20 cellular contexts compared by ENCODE assay signal in the genomic region with DNA sequence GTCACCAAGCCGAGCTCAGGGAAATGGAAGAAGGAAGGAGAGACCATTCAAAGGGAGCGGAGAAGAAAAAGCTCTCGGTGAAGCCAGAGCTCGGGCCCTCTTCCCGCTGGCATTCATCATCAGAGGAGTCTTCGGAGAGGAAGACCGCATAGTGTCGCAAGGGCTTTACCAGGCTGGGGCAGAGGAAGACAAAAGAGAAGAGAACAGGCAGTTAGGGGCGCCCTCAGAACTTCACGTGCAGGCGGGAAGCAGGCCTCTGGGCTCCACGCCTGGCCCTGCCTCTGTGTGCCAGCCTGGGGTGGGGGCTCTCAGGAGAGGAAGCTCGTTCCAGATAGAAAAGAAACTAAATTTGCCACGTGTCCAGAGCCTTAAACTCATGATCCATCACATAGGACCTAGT. TPM values are rescaled to one million over a fixed set of nuclear protein-coding genes. Genes with fewer than 3 reads are reported as not detected.
"Had no signal": no experiment of that assay in that cellular context is flagged by ENCODE, and none has a peak within 500 bp of the region (broad histone marks: within the 10 kb centered on the region; RNA-seq: fewer than 3 reads in every experiment).

No MANE protein-coding gene starts in this region.

- H3K36me3 Mint-ChIP-seq: activated naive CD8-positive, alpha-beta T cell treated with anti-CD3 and anti-CD28 coated beads, Interleukin-2, amount 10 ng/mL, durations not matched to agents 7 days and 5 days had no signal

- DNase-seq: activated CD4-positive, alpha-beta T cell treated with anti-CD3 and anti-CD28 coated beads, Interleukin-2, amount 10 ng/mL, durations not matched to agents 24 days and 14 days; activated CD8-positive, alpha-beta T cell treated with anti-CD3 and anti-CD28 coated beads for 36 hours; activated naive CD4-positive, alpha-beta T cell treated with Interleukin-2 at 50 U/mL for 16 hours; activated naive CD8-positive, alpha-beta T cell treated with anti-CD3 and anti-CD28 coated beads, Interleukin-2, amount 10 ng/mL, durations not matched to agents 7 days and 5 days; activated T-cell treated with anti-CD3 and anti-CD28 coated beads, Interleukin-2, amount 50 U/mL, for 1 hour; colonic mucosa; gastrocnemius medialis; head of caudate nucleus; kidney; stimulated activated CD4-positive, alpha-beta T cell treated with anti-CD3 and anti-CD28 coated beads, Interleukin-2, amount 100 ng/mL, for 48 hours; stimulated activated naive CD8-positive, alpha-beta T cell treated with anti-CD3 and anti-CD28 coated beads, Interleukin-15, amount 100 ng/mL, for 72 hours; T1000; trophoblast cell had no signal

- H3K4me3 Mint-ChIP-seq: activated CD4-positive, alpha-beta T cell treated with anti-CD3 and anti-CD28 coated beads, Interleukin-2, amount 10 ng/mL, durations not matched to agents 24 days and 14 days; activated CD8-positive, alpha-beta T cell treated with anti-CD3 and anti-CD28 coated beads for 36 hours; activated naive CD8-positive, alpha-beta T cell treated with anti-CD3 and anti-CD28 coated beads, Interleukin-2, amount 10 ng/mL, durations not matched to agents 7 days and 5 days; activated T-helper 17 cell treated with anti-CD3 and anti-CD28 coated beads, Interleukin-2, amount 50 U/mL, for 72 hours; central memory CD8-positive, alpha-beta T cell; stimulated activated naive CD8-positive, alpha-beta T cell treated with anti-CD3 and anti-CD28 coated beads, Interleukin-15, amount 100 ng/mL, for 72 hours had no signal

- H3K4me3 ChIP-seq: colonic mucosa, gastrocnemius medialis, prostate gland had no signal

- H3K27ac Mint-ChIP-seq: activated CD4-positive, alpha-beta T cell treated with anti-CD3 and anti-CD28 coated beads, Interleukin-2, amount 10 ng/mL, durations not matched to agents 24 days and 14 days; activated CD8-positive, alpha-beta T cell treated with anti-CD3 and anti-CD28 coated beads for 36 hours; activated naive CD8-positive, alpha-beta T cell treated with anti-CD3 and anti-CD28 coated beads, Interleukin-2, amount 10 ng/mL, durations not matched to agents 7 days and 5 days; activated T-helper 17 cell treated with anti-CD3 and anti-CD28 coated beads, Interleukin-2, amount 50 U/mL, for 72 hours; stimulated activated naive CD8-positive, alpha-beta T cell treated with anti-CD3 and anti-CD28 coated beads, Interleukin-15, amount 100 ng/mL, for 72 hours had no signal

- H3K4me1 ChIP-seq: colonic mucosa, gastrocnemius medialis, prostate gland had no signal

- H3K4me1 Mint-ChIP-seq: activated CD4-positive, alpha-beta T cell treated with anti-CD3 and anti-CD28 coated beads, Interleukin-2, amount 10 ng/mL, durations not matched to agents 24 days and 14 days; activated T-helper 17 cell treated with anti-CD3 and anti-CD28 coated beads, Interleukin-2, amount 50 U/mL, for 72 hours; central memory CD8-positive, alpha-beta T cell; stimulated activated naive CD8-positive, alpha-beta T cell treated with anti-CD3 and anti-CD28 coated beads, Interleukin-15, amount 100 ng/mL, for 72 hours had no signal

- H3K36me3 ChIP-seq: colonic mucosa, gastrocnemius medialis, prostate gland had no signal

- H3K27me3 ChIP-seq: colonic mucosa, gastrocnemius medialis had no signal

- H3K9me3 ChIP-seq: colonic mucosa, gastrocnemius medialis, prostate gland had no signal

- H3K27ac ChIP-seq: colonic mucosa, gastrocnemius medialis, prostate gland had no signal

- H3K9me3 Mint-ChIP-seq: activated CD4-positive, alpha-beta T cell treated with anti-CD3 and anti-CD28 coated beads, Interleukin-2, amount 10 ng/mL, durations not matched to agents 24 days and 14 days; activated CD8-positive, alpha-beta T cell treated with anti-CD3 and anti-CD28 coated beads for 36 hours; activated naive CD8-positive, alpha-beta T cell treated with anti-CD3 and anti-CD28 coated beads, Interleukin-2, amount 10 ng/mL, durations not matched to agents 7 days and 5 days; activated T-helper 17 cell treated with anti-CD3 and anti-CD28 coated beads, Interleukin-2, amount 50 U/mL, for 72 hours; central memory CD8-positive, alpha-beta T cell; stimulated activated naive CD8-positive, alpha-beta T cell treated with anti-CD3 and anti-CD28 coated beads, Interleukin-15, amount 100 ng/mL, for 72 hours had no signal

- H3K27me3 Mint-ChIP-seq: activated CD4-positive, alpha-beta T cell treated with anti-CD3 and anti-CD28 coated beads, Interleukin-2, amount 10 ng/mL, durations not matched to agents 24 days and 14 days; activated CD8-positive, alpha-beta T cell treated with anti-CD3 and anti-CD28 coated beads for 36 hours; activated naive CD8-positive, alpha-beta T cell treated with anti-CD3 and anti-CD28 coated beads, Interleukin-2, amount 10 ng/mL, durations not matched to agents 7 days and 5 days; activated T-helper 17 cell treated with anti-CD3 and anti-CD28 coated beads, Interleukin-2, amount 50 U/mL, for 72 hours; central memory CD8-positive, alpha-beta T cell; stimulated activated naive CD8-positive, alpha-beta T cell treated with anti-CD3 and anti-CD28 coated beads, Interleukin-15, amount 100 ng/mL, for 72 hours had no signal

RNA-seq across cellular contexts. Expression of a gene that starts 31.7 kb away (rescaled TPM):
- total RNA-seq: activated CD4-positive, alpha-beta T cell treated with anti-CD3 and anti-CD28 coated beads, Interleukin-2, amount 10 ng/mL, durations not matched to agents 24 days and 14 days; activated naive CD8-positive, alpha-beta T cell treated with anti-CD3 and anti-CD28 coated beads, Interleukin-2, amount 10 ng/mL, durations not matched to agents 7 days and 5 days; esophagus mucosa; gastrocnemius medialis; left lobe of liver; lung microvascular endothelial cell; mononuclear cell had no signal
